In genomic region chr20:49872056-49872455, GRCh38 we compare ENCODE assay signal across 1 cellular context.
TF ChIP-seq lines count a peak whose summit lies in the region.

No MANE protein-coding gene starts in this region.

TF ChIP-seq in HepG2, 621 proteins besides CTCF, POLR2A, EP300 and RAD21:
- TF ChIP-seq ZNF598 (CRISPR knock-in tag; IDR thresholded peaks at IDR 0.05; ENCODE audit: borderline replicate concordance) (no peak), MLX (CRISPR knock-in tag; IDR thresholded peaks at IDR 0.05) (no peak), E2F2 (CRISPR knock-in tag; IDR thresholded peaks at IDR 0.05; ENCODE audit: borderline replicate concordance) (no peak), ZC3H13 (CRISPR knock-in tag; IDR thresholded peaks at IDR 0.05) (no peak), CREB1 (IDR thresholded peaks at IDR 0.05) (no peak), CREB1 (CRISPR knock-in tag; IDR thresholded peaks at IDR 0.05) (no peak), E2F5 (CRISPR knock-in tag; conservative IDR thresholded peaks at IDR 0.05) (no peak), ZNF768 (CRISPR knock-in tag; IDR thresholded peaks at IDR 0.05) (no peak), ZNF724P (CRISPR knock-in tag; IDR thresholded peaks at IDR 0.05; ENCODE audit: borderline replicate concordance) (no peak), PBX2 (CRISPR knock-in tag; IDR thresholded peaks at IDR 0.05) (peak; percentile 43; the same call in 1 of the 2 replicates), ZNF33B (CRISPR knock-in tag; IDR thresholded peaks at IDR 0.05) (no peak), NR2C2 (CRISPR knock-in tag; IDR thresholded peaks at IDR 0.05; ENCODE audit: borderline replicate concordance) (no peak), TMF1 (CRISPR knock-in tag; IDR thresholded peaks at IDR 0.05; ENCODE audit: low read depth) (no peak), ZNF83 (CRISPR knock-in tag; IDR thresholded peaks at IDR 0.05; ENCODE audit: borderline replicate concordance) (no peak), ZNF343 (CRISPR knock-in tag; IDR thresholded peaks at IDR 0.05) (no peak), ZNF674 (CRISPR knock-in tag; IDR thresholded peaks at IDR 0.05; ENCODE audit: low read depth) (no peak), TEAD3 (CRISPR knock-in tag; optimal IDR thresholded peaks at IDR 0.05; ENCODE audit: borderline replicate concordance) (peak; percentile 10)
